ENCODE assay signal across 17 cellular contexts in genomic region chr11:76276046-76276772, GRCh38.
DNase-seq lines count a peak whose midpoint lies in the region; ATAC-seq and TF ChIP-seq lines count a peak whose summit lies in the region.
"Had no signal": no experiment of that assay in that cellular context is flagged by ENCODE, and none has a peak within 500 bp of the region (broad histone marks: within the 10 kb centered on the region; RNA-seq: fewer than 3 reads in every experiment).

No MANE protein-coding gene starts in this region.

- H2AFZ ChIP-seq in osteoblast (ENCODE audit: low read length) = no peak overlapping the region

- H3K9me3 Mint-ChIP-seq in stimulated activated naive CD8-positive, alpha-beta T cell treated with anti-CD3 and anti-CD28 coated beads, Interleukin-15, Interleukin-2, amounts not matched to agents 100 ng/mL and 50 ng/mL, for 24 hours = no peaks in the 10 kb centered on the region
- peaks cover 0 to 7% of the 10 kb centered on the region in 2 donors for H3K9me3 Mint-ChIP-seq in stimulated activated naive CD8-positive, alpha-beta T cell treated with anti-CD3 and anti-CD28 coated beads, Interleukin-15, amount 100 ng/mL, for 72 hours
- H3K9me3 Mint-ChIP-seq in HFFc6 = peaks cover 10% of the 10 kb centered on the region
- H3K9me3 Mint-ChIP-seq: CD4-positive, alpha-beta memory T cell had no signal

- H3K4me3 Mint-ChIP-seq in stimulated activated naive CD8-positive, alpha-beta T cell treated with anti-CD3 and anti-CD28 coated beads, Interleukin-15, Interleukin-2, amounts not matched to agents 100 ng/mL and 50 ng/mL, for 24 hours = no peak overlapping the region
- no peak overlapping the region for H3K4me3 Mint-ChIP-seq in stimulated activated naive CD8-positive, alpha-beta T cell treated with anti-CD3 and anti-CD28 coated beads, Interleukin-15, amount 100 ng/mL, for 72 hours
- no peak overlapping the region for H3K4me3 Mint-ChIP-seq in HFFc6
- H3K4me3 Mint-ChIP-seq: CD4-positive, alpha-beta memory T cell had no signal

- H3K27me3 Mint-ChIP-seq in stimulated activated naive CD8-positive, alpha-beta T cell treated with anti-CD3 and anti-CD28 coated beads, Interleukin-15, Interleukin-2, amounts not matched to agents 100 ng/mL and 50 ng/mL, for 24 hours = no peaks in the 10 kb centered on the region
- no peaks in the 10 kb centered on the region for H3K27me3 Mint-ChIP-seq in stimulated activated naive CD8-positive, alpha-beta T cell treated with anti-CD3 and anti-CD28 coated beads, Interleukin-15, amount 100 ng/mL, for 72 hours
- peaks cover 50% of the 10 kb centered on the region for H3K27me3 Mint-ChIP-seq in HFFc6 (ENCODE audit: insufficient read depth)
- H3K27me3 Mint-ChIP-seq: CD4-positive, alpha-beta memory T cell; IgD-negative memory B cell had no signal

- no peaks in the 10 kb centered on the region for H3K79me2 ChIP-seq in osteoblast (ENCODE audit: insufficient read depth, low read length)

- H3K27ac ChIP-seq in osteoblast (ENCODE audit: low read depth, low read length) = no peak overlapping the region
- H3K27ac ChIP-seq: 22Rv1, C4-2B had no signal

- H3K27me3 ChIP-seq in osteoblast (ENCODE audit: insufficient read depth, low read length) = peaks cover 19% of the 10 kb centered on the region

- TF ChIP-seq CTCF in osteoblast (IDR thresholded peaks at IDR 0.05; ENCODE audit: extremely low read depth, low read depth, low read length) (no peak), HFFc6 (IDR thresholded peaks at IDR 0.05) (no peak)

- no peaks in the 10 kb centered on the region for H3K4me1 Mint-ChIP-seq in stimulated activated naive CD8-positive, alpha-beta T cell treated with anti-CD3 and anti-CD28 coated beads, Interleukin-15, Interleukin-2, amounts not matched to agents 100 ng/mL and 50 ng/mL, for 24 hours (ENCODE audit: low read depth)
- no peaks in the 10 kb centered on the region for H3K4me1 Mint-ChIP-seq in stimulated activated naive CD8-positive, alpha-beta T cell treated with anti-CD3 and anti-CD28 coated beads, Interleukin-15, amount 100 ng/mL, for 72 hours
- H3K4me1 Mint-ChIP-seq in HFFc6 (ENCODE audit: low read depth) = no peaks in the 10 kb centered on the region
- H3K4me1 Mint-ChIP-seq: CD4-positive, alpha-beta memory T cell had no signal

- H3K4me2 ChIP-seq in osteoblast (ENCODE audit: insufficient read depth, low read length) = no peak overlapping the region

- peak overlapping the region; percentile 8 for H3K27ac Mint-ChIP-seq in stimulated activated naive CD8-positive, alpha-beta T cell treated with anti-CD3 and anti-CD28 coated beads, Interleukin-15, Interleukin-2, amounts not matched to agents 100 ng/mL and 50 ng/mL, for 24 hours
- H3K27ac Mint-ChIP-seq in stimulated activated naive CD8-positive, alpha-beta T cell treated with anti-CD3 and anti-CD28 coated beads, Interleukin-15, amount 100 ng/mL, for 72 hours = no peak overlapping the region
- no peak overlapping the region for H3K27ac Mint-ChIP-seq in HFFc6
- H3K27ac Mint-ChIP-seq: CD4-positive, alpha-beta memory T cell; IgD-negative memory B cell had no signal

- no peaks in the 10 kb centered on the region for H3K36me3 ChIP-seq in osteoblast (ENCODE audit: insufficient read depth, low read length)

- no peaks in the 10 kb centered on the region for H3K36me3 Mint-ChIP-seq in stimulated activated naive CD8-positive, alpha-beta T cell treated with anti-CD3 and anti-CD28 coated beads, Interleukin-15, Interleukin-2, amounts not matched to agents 100 ng/mL and 50 ng/mL, for 24 hours (ENCODE audit: low read depth)
- H3K36me3 Mint-ChIP-seq in HFFc6 (ENCODE audit: low read depth) = peaks cover 9% of the 10 kb centered on the region; the same call in 1 of the 2 replicates
- H3K36me3 Mint-ChIP-seq: CD4-positive, alpha-beta memory T cell had no signal

- ATAC-seq in stimulated activated naive CD8-positive, alpha-beta T cell treated with anti-CD3 and anti-CD28 coated beads, Interleukin-15, amount 100 ng/mL, for 72 hours = no peak
- ATAC-seq in left lobe of liver (peak; percentile 88), GM18498 (IDR thresholded peaks at IDR 0.05; ENCODE audit: unreplicated experiment) (no peak)

- no peak for DNase-seq in stimulated activated naive CD8-positive, alpha-beta T cell treated with anti-CD3 and anti-CD28 coated beads, Interleukin-15, amount 100 ng/mL, for 72 hours
- DNase-seq in left lobe of liver (ENCODE audit: low spot score) = peak; percentile 60
- DNase-seq in osteoblast (ENCODE audit: insufficient read length, low spot score, missing footprints) = peak; percentile 51
- DNase-seq in GM03348 (ENCODE audit: low spot score) = no peak
- no peak for DNase-seq in HFFc6
- DNase-seq: CD4-positive, alpha-beta memory T cell; COR-L47; DMS153; DMS79 treated with DMSO at 0.1 percent for 48 hours; EL; HCEC 1CT; KG1 had no signal

- H3K4me1 ChIP-seq in osteoblast (ENCODE audit: insufficient read depth, low read length) = no peaks in the 10 kb centered on the region

- H3K4me3 ChIP-seq in osteoblast (ENCODE audit: insufficient read depth, low read length) = no peak overlapping the region

- H4K20me1 ChIP-seq in osteoblast (ENCODE audit: insufficient read depth, low read length) = no peaks in the 10 kb centered on the region

- H3K9me3 ChIP-seq in osteoblast (ENCODE audit: low read depth, low read length) = no peaks in the 10 kb centered on the region

Comparison
In these comparisons a context has a peak if more than half of its experiments do, and no peak if none do; other contexts are left out.
1. DNase-seq: peak in left lobe of liver (single experiment) and osteoblast (single experiment); none in stimulated activated naive CD8-positive, alpha-beta T cell treated with anti-CD3 and anti-CD28 coated beads, Interleukin-15, amount 100 ng/mL, for 72 hours (0 of 2), GM03348 (single experiment) and HFFc6 (single experiment).